ENCODE assay signal across 22 cellular contexts in genomic region chr2:9400268-9401058, GRCh38. TPM values are rescaled to one million over a fixed set of nuclear protein-coding genes. Genes with fewer than 3 reads are reported as not detected.
DNase-seq lines count a peak whose midpoint lies in the region; ATAC-seq and TF ChIP-seq lines count a peak whose summit lies in the region.
"Had no signal": no experiment of that assay in that cellular context is flagged by ENCODE, and none has a peak within 500 bp of the region (broad histone marks: within the 10 kb centered on the region; RNA-seq: fewer than 3 reads in every experiment).

No MANE protein-coding gene starts in this region.

- peaks cover 20% of the 10 kb centered on the region for H3K36me3 ChIP-seq in upper lobe of right lung
- H3K36me3 ChIP-seq: colonic mucosa had no signal

- peaks cover 11% of the 10 kb centered on the region for H3K4me1 ChIP-seq in upper lobe of right lung
- H3K4me1 ChIP-seq: colonic mucosa had no signal

- H3K27me3 ChIP-seq in upper lobe of right lung: no peaks in the 10 kb centered on the region
- H3K27me3 ChIP-seq: colonic mucosa, upper lobe of left lung had no signal

- TF ChIP-seq CTCF in mesothelial cell of epicardium (IDR thresholded peaks at IDR 0.05; ENCODE audit: unreplicated experiment) (no peak), upper lobe of right lung (IDR thresholded peaks at IDR 0.05) (no peak)

- DNase-seq in NCI-H187 treated with DMSO at 0.1 percent for 48 hours (lab: John Stamatoyannopoulos, UW) (peak; percentile 70), mesothelial cell of epicardium (ENCODE audit: low spot score in 2 of 2, unreplicated experiment in 2 of 2) (no peak), upper lobe of right lung (peak; percentile 48), hepatic stellate cell (ENCODE audit: low spot score) (no peak)
- DNase-seq: activated CD4-positive, alpha-beta T cell treated with anti-CD3 and anti-CD28 coated beads, Interleukin-2, amount 50 U/mL, for 4 hours; activated naive CD4-positive, alpha-beta T cell treated with anti-CD3 and anti-CD28 coated beads, Interleukin-2, amount 50 U/mL, for 16 hours; activated T-cell treated with anti-CD3 and anti-CD28 coated beads for 4 hours; colonic mucosa; foreskin fibroblast; hypothalamus; Karpas-422; kidney; NCI-H1092 treated with DMSO at 0.1 percent for 48 hours; NK-92 treated with Interleukin-12 subunit alpha and Interleukin-12 subunit beta, amount 100 ng/mL, for 24 hours; Right ventricle myocardium superior; stimulated activated CD4-positive, alpha-beta T cell treated with anti-CD3 and anti-CD28 coated beads, Interleukin-12 subunit alpha, Interleukin-12 subunit beta, amount 100 ng/mL, for 4 hours; upper lobe of left lung had no signal

- H3K36me3 Mint-ChIP-seq in activated T-helper 17 cell treated with anti-CD3 and anti-CD28 coated beads, Interleukin-2, amount 50 U/mL, for 72 hours (ENCODE audit: low read depth): no peaks in the 10 kb centered on the region
- peaks cover 3% of the 10 kb centered on the region for H3K36me3 Mint-ChIP-seq in mesothelial cell of epicardium

- ATAC-seq in activated T-helper 17 cell treated with anti-CD3 and anti-CD28 coated beads, Interleukin-2, amount 50 U/mL, for 72 hours (replicated peaks): no peak
- no peak for ATAC-seq in upper lobe of right lung
- no peak for ATAC-seq in HG03139 (IDR thresholded peaks at IDR 0.05; ENCODE audit: unreplicated experiment)
- ATAC-seq in GM19395 (IDR thresholded peaks at IDR 0.05; ENCODE audit: unreplicated experiment): no peak
- ATAC-seq: HCT116 had no signal

- H3K27ac ChIP-seq in upper lobe of right lung: no peak overlapping the region
- H3K27ac ChIP-seq: colonic mucosa had no signal

- no peaks in the 10 kb centered on the region for H3K9me3 ChIP-seq in upper lobe of right lung
- H3K9me3 ChIP-seq: colonic mucosa, upper lobe of left lung had no signal

- H3K9me3 Mint-ChIP-seq in activated T-helper 17 cell treated with anti-CD3 and anti-CD28 coated beads, Interleukin-2, amount 50 U/mL, for 72 hours: no peaks in the 10 kb centered on the region
- H3K9me3 Mint-ChIP-seq in mesothelial cell of epicardium: no peaks in the 10 kb centered on the region
- H3K9me3 Mint-ChIP-seq: stimulated activated naive CD8-positive, alpha-beta T cell treated with anti-CD3 and anti-CD28 coated beads, Interleukin-15, Interleukin-2, amounts not matched to agents 100 ng/mL and 50 ng/mL, for 24 hours had no signal

- intact Hi-C loops in upper lobe of right lung (cut with DNase I): no loop called here

- no peaks in the 10 kb centered on the region for H3K27me3 Mint-ChIP-seq in activated T-helper 17 cell treated with anti-CD3 and anti-CD28 coated beads, Interleukin-2, amount 50 U/mL, for 72 hours
- no peaks in the 10 kb centered on the region for H3K27me3 Mint-ChIP-seq in mesothelial cell of epicardium (ENCODE audit: low read depth)
- H3K27me3 Mint-ChIP-seq: stimulated activated naive CD8-positive, alpha-beta T cell treated with anti-CD3 and anti-CD28 coated beads, Interleukin-15, Interleukin-2, amounts not matched to agents 100 ng/mL and 50 ng/mL, for 24 hours had no signal

- H3K4me3 Mint-ChIP-seq in activated T-helper 17 cell treated with anti-CD3 and anti-CD28 coated beads, Interleukin-2, amount 50 U/mL, for 72 hours: no peak overlapping the region
- H3K4me3 Mint-ChIP-seq in mesothelial cell of epicardium: no peak overlapping the region
- H3K4me3 Mint-ChIP-seq: stimulated activated naive CD8-positive, alpha-beta T cell treated with anti-CD3 and anti-CD28 coated beads, Interleukin-15, Interleukin-2, amounts not matched to agents 100 ng/mL and 50 ng/mL, for 24 hours had no signal

- no peak overlapping the region for H3K4me3 ChIP-seq in upper lobe of right lung
- H3K4me3 ChIP-seq: colonic mucosa, upper lobe of left lung had no signal

- peaks cover 4% of the 10 kb centered on the region for H3K4me1 Mint-ChIP-seq in activated T-helper 17 cell treated with anti-CD3 and anti-CD28 coated beads, Interleukin-2, amount 50 U/mL, for 72 hours
- H3K4me1 Mint-ChIP-seq in mesothelial cell of epicardium: peaks cover 10% of the 10 kb centered on the region

- H3K27ac Mint-ChIP-seq in activated T-helper 17 cell treated with anti-CD3 and anti-CD28 coated beads, Interleukin-2, amount 50 U/mL, for 72 hours: peak overlapping the region; percentile 77
- H3K27ac Mint-ChIP-seq in mesothelial cell of epicardium: peak overlapping the region; percentile 89
- H3K27ac Mint-ChIP-seq: stimulated activated naive CD8-positive, alpha-beta T cell treated with anti-CD3 and anti-CD28 coated beads, Interleukin-15, Interleukin-2, amounts not matched to agents 100 ng/mL and 50 ng/mL, for 24 hours had no signal

RNA-seq across cellular contexts. Expression of gene ITGB1BP1, which starts 22.9 kb away (rescaled TPM):
- 100 to 1,000 TPM; 109 to 310 TPM for total RNA-seq in activated T-helper 17 cell treated with anti-CD3 and anti-CD28 coated beads, Interleukin-2, amount 50 U/mL, for 72 hours
- total RNA-seq in mesothelial cell of epicardium (35.9 to 39.8 TPM (median 38.0 TPM) in 3 replicates), upper lobe of right lung (78.2 TPM)

RNA-seq across cellular contexts. Expression of gene CPSF3, which starts 23.0 kb away (rescaled TPM):
- total RNA-seq in activated T-helper 17 cell treated with anti-CD3 and anti-CD28 coated beads, Interleukin-2, amount 50 U/mL, for 72 hours: 10 to 100 TPM; 34.5 to 53.8 TPM
- total RNA-seq in mesothelial cell of epicardium (44.9 to 47.3 TPM (median 45.1 TPM) in 3 replicates), upper lobe of right lung (23.2 TPM)

Comparison
In these comparisons a context has a peak if more than half of its experiments do, and no peak if none do; other contexts are left out.
1. DNase-seq: peak in NCI-H187 treated with DMSO at 0.1 percent for 48 hours (single experiment) and upper lobe of right lung (single experiment); none in mesothelial cell of epicardium (0 of 2) and hepatic stellate cell (single experiment).